Comparison of ENCODE assay signal across 14 cellular contexts in genomic region chr14:89598548-89599186, GRCh38.
A peak's percentile ranks its signal among the peaks of the same experiment; 100 is the strongest.
DNase-seq lines count a peak whose midpoint lies in the region; ATAC-seq lines count a peak whose summit lies in the region.
"Had no signal": no experiment of that assay in that cellular context is flagged by ENCODE, and none has a peak within 500 bp of the region (broad histone marks: within the 10 kb centered on the region; RNA-seq: fewer than 3 reads in every experiment).

No MANE protein-coding gene starts in this region.

- H3K4me3 Mint-ChIP-seq in activated T-cell treated with anti-CD3 and anti-CD28 coated beads, Interleukin-2, amount 50 U/mL, for 4 hours = no peak overlapping the region
- H3K4me3 Mint-ChIP-seq: activated CD4-positive, alpha-beta memory T cell treated with anti-CD3 and anti-CD28 coated beads for 36 hours; neural progenitor cell; stimulated activated naive CD8-positive, alpha-beta T cell treated with anti-CD3 and anti-CD28 coated beads, Interleukin-15, amount 100 ng/mL, for 72 hours had no signal

- H3K36me3 Mint-ChIP-seq in activated T-cell treated with anti-CD3 and anti-CD28 coated beads, Interleukin-2, amount 50 U/mL, for 4 hours (ENCODE audit: insufficient read depth) = peaks cover 42% of the 10 kb centered on the region

- no peak for ATAC-seq in HG02678 (IDR thresholded peaks at IDR 0.05; ENCODE audit: unreplicated experiment)
- ATAC-seq in GM19452 (IDR thresholded peaks at IDR 0.05; ENCODE audit: unreplicated experiment) = no peak
- no peak for ATAC-seq in activated T-cell treated with anti-CD3 and anti-CD28 coated beads, Interleukin-2, amount 50 U/mL, for 4 hours
- ATAC-seq: heart right ventricle; stimulated activated naive CD8-positive, alpha-beta T cell treated with anti-CD3 and anti-CD28 coated beads, Interleukin-15, amount 100 ng/mL, for 72 hours had no signal

- H3K27me3 Mint-ChIP-seq in activated T-cell treated with anti-CD3 and anti-CD28 coated beads, Interleukin-2, amount 50 U/mL, for 4 hours (ENCODE audit: low read depth) = no peaks in the 10 kb centered on the region
- H3K27me3 Mint-ChIP-seq: activated CD4-positive, alpha-beta memory T cell treated with anti-CD3 and anti-CD28 coated beads for 36 hours; stimulated activated naive CD8-positive, alpha-beta T cell treated with anti-CD3 and anti-CD28 coated beads, Interleukin-15, amount 100 ng/mL, for 72 hours had no signal

- peaks cover 21% of the 10 kb centered on the region for H3K4me1 Mint-ChIP-seq in activated T-cell treated with anti-CD3 and anti-CD28 coated beads, Interleukin-2, amount 50 U/mL, for 4 hours (ENCODE audit: low read depth)
- H3K4me1 Mint-ChIP-seq: neural progenitor cell had no signal

- DNase-seq in NOMO-1 treated with DMSO at 0.1 percent for 48 hours (lab: John Stamatoyannopoulos, UW; ENCODE audit: unreplicated experiment) = peak; percentile 29
- DNase-seq in NOMO-1 treated with dmso at 0.1 percent for 144 hours (lab: John Stamatoyannopoulos, UW; ENCODE audit: unreplicated experiment) = no peak
- peak; percentile 38 to 49 for DNase-seq in Kasumi-1 (lab: John Stamatoyannopoulos, UW)
- peak; percentile 54 for DNase-seq in amniotic epithelial cell (ENCODE audit: low read depth)
- DNase-seq in kidney tubule cell (ENCODE audit: low spot score) = peak; percentile 13
- no peak for DNase-seq in activated T-cell treated with anti-CD3 and anti-CD28 coated beads, Interleukin-2, amount 50 U/mL, for 4 hours
- DNase-seq: activated CD4-positive, alpha-beta memory T cell treated with anti-CD3 and anti-CD28 coated beads for 36 hours; activated effector memory CD4-positive, alpha-beta T cell treated with anti-CD3 and anti-CD28 coated beads, Interleukin-2, amount 50 U/mL, for 16 hours; heart right ventricle; stimulated activated naive CD8-positive, alpha-beta T cell treated with anti-CD3 and anti-CD28 coated beads, Interleukin-15, amount 100 ng/mL, for 72 hours; T1000 had no signal

- H3K9me3 Mint-ChIP-seq in activated T-cell treated with anti-CD3 and anti-CD28 coated beads, Interleukin-2, amount 50 U/mL, for 4 hours = peaks cover 34% of the 10 kb centered on the region

Comparison
In these comparisons a context has a peak if more than half of its experiments do, and no peak if none do; other contexts are left out.
1. DNase-seq: peak in NOMO-1 treated with DMSO at 0.1 percent for 48 hours (single experiment), Kasumi-1 (2 of 2), amniotic epithelial cell (single experiment) and kidney tubule cell (single experiment); none in NOMO-1 treated with dmso at 0.1 percent for 144 hours (single experiment) and activated T-cell treated with anti-CD3 and anti-CD28 coated beads, Interleukin-2, amount 50 U/mL, for 4 hours (single experiment).